ENCODE assay signal across 3 cellular contexts in genomic region chr2:17758123-17758522, GRCh38.
A peak's percentile ranks its signal among the peaks of the same experiment; 100 is the strongest.
TF ChIP-seq lines count a peak whose summit lies in the region.

No MANE protein-coding gene starts in this region.

TF ChIP-seq in A549, 52 proteins besides CTCF, POLR2A, EP300 and RAD21:
- TF ChIP-seq CEBPB (IDR thresholded peaks at IDR 0.05) (0 out of 4 replicates have a peak, but pooled peaks of 1 of the 2 experiments have one; percentile 9), CHD4 (IDR thresholded peaks at IDR 0.05; ENCODE audit: borderline replicate concordance) (no peak)

TF ChIP-seq in IMR-90, 13 proteins besides CTCF, POLR2A, EP300 and RAD21:
- TF ChIP-seq FOS (IDR thresholded peaks at IDR 0.05; ENCODE audit: low read depth, low read length): no peak
- TF ChIP-seq ELK1 (IDR thresholded peaks at IDR 0.05; ENCODE audit: borderline replicate concordance, low read depth, low read length): no peak
- TF ChIP-seq SMC3 (IDR thresholded peaks at IDR 0.05; ENCODE audit: low read depth, low read length): no peak
- no peak for TF ChIP-seq CEBPB (IDR thresholded peaks at IDR 0.05; ENCODE audit: low read depth, low read length)
- TF ChIP-seq MAZ (IDR thresholded peaks at IDR 0.05; ENCODE audit: borderline replicate concordance, low read depth, low read length): no peak
- no peak for TF ChIP-seq MXI1 (IDR thresholded peaks at IDR 0.05; ENCODE audit: borderline replicate concordance, low read depth, low read length)
- TF ChIP-seq RCOR1 (IDR thresholded peaks at IDR 0.05; ENCODE audit: insufficient replicate concordance, low read length): no peak
TF ChIP-seq in IMR-90: peak in this region for 0.

TF ChIP-seq in SK-N-SH treated with all-trans-retinoic acid at 6 μM for 48 hours, 23 proteins besides CTCF, POLR2A, EP300 and RAD21:
- TF ChIP-seq ISL1 (CRISPR knock-in tag; IDR thresholded peaks at IDR 0.05) (peak; percentile 63), ZNF565 (CRISPR knock-in tag; conservative IDR thresholded peaks at IDR 0.05; ENCODE audit: low read depth) (no peak), PATZ1 (CRISPR knock-in tag; IDR thresholded peaks at IDR 0.05; ENCODE audit: borderline replicate concordance) (0 out of 2 replicates have a peak, but pooled peaks have one; percentile 38)
